13 cellular contexts compared by ENCODE assay signal in the genomic region with DNA sequence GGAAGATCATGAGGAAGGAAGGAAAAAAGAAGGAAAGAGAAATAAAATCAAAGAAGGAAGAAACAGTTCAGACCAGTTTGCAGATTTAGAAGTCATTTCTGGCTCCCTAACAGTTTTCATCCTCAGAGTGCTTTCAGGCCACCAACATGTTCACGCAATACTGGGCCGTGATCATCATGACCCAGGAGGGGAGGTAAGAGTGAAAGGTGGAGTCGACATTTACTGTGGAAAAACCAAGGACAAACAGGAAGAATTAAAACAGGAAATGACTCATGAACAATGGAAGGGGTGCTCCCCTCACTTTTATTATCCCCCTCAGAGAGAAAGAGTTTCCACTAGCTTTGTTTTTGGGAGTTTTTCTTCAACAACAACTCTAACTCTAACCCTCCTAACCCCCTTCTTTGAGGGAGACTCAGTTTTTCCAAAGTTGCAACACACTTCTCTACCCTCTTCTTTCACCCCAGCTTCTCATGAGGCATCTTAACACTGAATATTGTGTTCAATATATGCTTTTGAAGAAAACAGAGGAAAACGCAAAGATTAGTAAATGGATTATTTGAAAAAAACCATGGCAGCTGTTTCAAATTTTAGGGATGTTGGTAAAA.
DNase-seq lines count a peak whose midpoint lies in the region; ATAC-seq and TF ChIP-seq lines count a peak whose summit lies in the region.
"Had no signal": no experiment of that assay in that cellular context is flagged by ENCODE, and none has a peak within 500 bp of the region (broad histone marks: within the 10 kb centered on the region; RNA-seq: fewer than 3 reads in every experiment).

No MANE protein-coding gene starts in this region.

- no peak overlapping the region for H3K9ac ChIP-seq in KMS-11

- H3K4me1 ChIP-seq in KMS-11 (ENCODE audit: low read depth, poor library complexity, severe bottlenecking) = no peaks in the 10 kb centered on the region
- no peaks in the 10 kb centered on the region for H3K4me1 ChIP-seq in lower lobe of right lung
- H3K4me1 ChIP-seq: prostate gland had no signal

- H3K4me3 ChIP-seq in KMS-11 (IDR thresholded peaks at IDR 0.05; ENCODE audit: insufficient read depth, low read depth, low read length) (no peak overlapping the region), lower lobe of right lung (no peak overlapping the region)
- H3K4me3 ChIP-seq: MG63, prostate gland had no signal

- intact Hi-C loops in lower lobe of right lung (cut with DNase I) = no loop called here

- H3K4me1 Mint-ChIP-seq in activated T-helper 17 cell treated with anti-CD3 and anti-CD28 coated beads, Interleukin-2, amount 50 U/mL, for 72 hours = peaks cover 62% of the 10 kb centered on the region
- H3K4me1 Mint-ChIP-seq in naive B cell = peaks cover 62 to 72% (median 65%) of the 10 kb centered on the region in 3 donors
- H3K4me1 Mint-ChIP-seq in osteocyte (ENCODE audit: unreplicated experiment) = peaks cover 2% of the 10 kb centered on the region

- peak overlapping the region; percentile 6; the same call in 1 of the 2 replicates for H2AFZ ChIP-seq in KMS-11 (ENCODE audit: low read depth)

- H3K36me3 Mint-ChIP-seq in activated T-helper 17 cell treated with anti-CD3 and anti-CD28 coated beads, Interleukin-2, amount 50 U/mL, for 72 hours (ENCODE audit: low read depth) = peaks cover 7% of the 10 kb centered on the region
- H3K36me3 Mint-ChIP-seq in naive B cell = peaks cover 5 to 22% of the 10 kb centered on the region in 2 donors
- no peaks in the 10 kb centered on the region for H3K36me3 Mint-ChIP-seq in osteocyte (ENCODE audit: unreplicated experiment)

- H4K20me1 ChIP-seq in KMS-11 (ENCODE audit: insufficient read depth) = no peaks in the 10 kb centered on the region

- DNase-seq in Daoy (ENCODE audit: low read depth) = peak; percentile 11
- no peak for DNase-seq in naive B cell
- no peak for DNase-seq in osteocyte (ENCODE audit: extremely low spot score, unreplicated experiment)
- DNase-seq in lower lobe of right lung = no peak
- no peak for DNase-seq in NCI-H526 treated with DMSO at 0.1 percent for 48 hours (lab: John Stamatoyannopoulos, UW)
- DNase-seq: endodermal cell, left ventricle myocardium superior, MG63, NCI-H446 had no signal

- H3K79me2 ChIP-seq in KMS-11 (ENCODE audit: insufficient read depth, low read depth) = no peaks in the 10 kb centered on the region

- H3K4me3 Mint-ChIP-seq in activated T-helper 17 cell treated with anti-CD3 and anti-CD28 coated beads, Interleukin-2, amount 50 U/mL, for 72 hours = peak overlapping the region; percentile 88
- H3K4me3 Mint-ChIP-seq in naive B cell = peak overlapping the region in 7 of 8 donors; percentile 54 to 84 (median 70)
- no peak overlapping the region for H3K4me3 Mint-ChIP-seq in osteocyte (ENCODE audit: unreplicated experiment)
- H3K4me3 Mint-ChIP-seq: endodermal cell had no signal

- H3K27me3 Mint-ChIP-seq in activated T-helper 17 cell treated with anti-CD3 and anti-CD28 coated beads, Interleukin-2, amount 50 U/mL, for 72 hours = no peaks in the 10 kb centered on the region
- H3K27me3 Mint-ChIP-seq in naive B cell (no peaks in the 10 kb centered on the region), osteocyte (ENCODE audit: unreplicated experiment) (peaks cover 18% of the 10 kb centered on the region)

- H3K36me3 ChIP-seq in KMS-11 (ENCODE audit: insufficient read depth) = no peaks in the 10 kb centered on the region
- H3K36me3 ChIP-seq in lower lobe of right lung = no peaks in the 10 kb centered on the region
- H3K36me3 ChIP-seq: MG63, prostate gland had no signal

- peak overlapping the region; percentile 97 for H3K27ac Mint-ChIP-seq in activated T-helper 17 cell treated with anti-CD3 and anti-CD28 coated beads, Interleukin-2, amount 50 U/mL, for 72 hours
- H3K27ac Mint-ChIP-seq in naive B cell (peak overlapping the region; percentile 80 to 99 (median 92)), osteocyte (ENCODE audit: unreplicated experiment) (no peak overlapping the region)
- H3K27ac Mint-ChIP-seq: endodermal cell had no signal

- TF ChIP-seq CTCF in KMS-11 (conservative IDR thresholded peaks at IDR 0.05; ENCODE audit: low read depth, low read length) (no peak), osteocyte (IDR thresholded peaks at IDR 0.05) (no peak), lower lobe of right lung (IDR thresholded peaks at IDR 0.05) (no peak)

- H3K27me3 ChIP-seq in KMS-11 (ENCODE audit: insufficient read depth, low read depth) (no peaks in the 10 kb centered on the region), lower lobe of right lung (ENCODE audit: low read depth) (no peaks in the 10 kb centered on the region)
- H3K27me3 ChIP-seq: MG63 had no signal

- no peaks in the 10 kb centered on the region for H3K9me3 Mint-ChIP-seq in activated T-helper 17 cell treated with anti-CD3 and anti-CD28 coated beads, Interleukin-2, amount 50 U/mL, for 72 hours
- H3K9me3 Mint-ChIP-seq in naive B cell = peaks cover 9 to 12% (median 11%) of the 10 kb centered on the region in 7 donors
- H3K9me3 Mint-ChIP-seq in osteocyte (ENCODE audit: unreplicated experiment) = no peaks in the 10 kb centered on the region
- H3K9me3 Mint-ChIP-seq: endodermal cell had no signal

- no peak overlapping the region for H3K27ac ChIP-seq in KMS-11
- H3K27ac ChIP-seq in lower lobe of right lung = no peak overlapping the region
- H3K27ac ChIP-seq: prostate gland had no signal

- H3K4me2 ChIP-seq in KMS-11 = no peak overlapping the region

- ATAC-seq in activated T-helper 17 cell treated with anti-CD3 and anti-CD28 coated beads, Interleukin-2, amount 50 U/mL, for 72 hours (replicated peaks) = peak; percentile 55
- ATAC-seq in naive B cell (ENCODE audit: low read depth in 2 of 2) = peak in 1 of 2 donors; percentile 40
- no peak for ATAC-seq in lower lobe of right lung
- ATAC-seq in GM21786 (IDR thresholded peaks at IDR 0.05; ENCODE audit: unreplicated experiment) = no peak
- ATAC-seq: left ventricle myocardium superior had no signal

- H3K9me3 ChIP-seq in lower lobe of right lung = no peaks in the 10 kb centered on the region
- H3K9me3 ChIP-seq: MG63, prostate gland had no signal
